Comparison of ENCODE assay signal across 21 cellular contexts in the genomic region with DNA sequence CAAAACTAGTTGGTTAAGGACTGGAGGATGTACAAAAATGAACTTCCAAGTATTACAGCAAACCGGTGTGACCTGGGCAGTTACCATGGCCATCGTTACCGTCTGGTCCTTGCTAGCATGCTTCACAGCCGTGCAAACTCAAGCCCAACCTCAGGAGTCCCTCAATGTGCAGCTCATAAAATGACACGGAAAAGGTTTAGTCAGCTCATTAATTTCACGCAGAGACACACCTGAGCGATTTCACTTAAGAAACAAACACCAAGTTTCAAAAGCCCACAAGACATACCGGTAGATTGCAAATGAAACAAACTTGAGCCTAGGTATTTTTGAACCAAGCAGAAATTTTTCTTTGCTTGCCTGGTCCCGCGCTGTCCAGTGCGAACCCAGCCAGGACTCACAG.
DNase-seq lines count a peak whose midpoint lies in the region; ATAC-seq, FAIRE-seq and TF ChIP-seq lines count a peak whose summit lies in the region.
"Had no signal": no experiment of that assay in that cellular context is flagged by ENCODE, and none has a peak within 500 bp of the region (broad histone marks: within the 10 kb centered on the region; RNA-seq: fewer than 3 reads in every experiment).

No MANE protein-coding gene starts in this region.

- no peak overlapping the region for H3K4me3 Mint-ChIP-seq in WTC11
- peak overlapping the region; percentile 42 for H3K4me3 Mint-ChIP-seq in neural progenitor cell
- H3K4me3 Mint-ChIP-seq: B cell; CD4-positive, CD25-positive, alpha-beta regulatory T cell; CD8-positive, alpha-beta T cell; H9 had no signal

- no peak for ATAC-seq in WTC11
- ATAC-seq in K562: no peak
- ATAC-seq in GM21576 (IDR thresholded peaks at IDR 0.05; ENCODE audit: unreplicated experiment): no peak
- ATAC-seq in HG02938 (IDR thresholded peaks at IDR 0.05; ENCODE audit: unreplicated experiment): no peak
- ATAC-seq: CD8-positive, alpha-beta T cell; HCT116 had no signal

- WGBS in K562 (ENCODE audit: insufficient coverage, low coverage, missing lambda C conversion rate): 3% methylated on average over 8 of the region's 11 CpGs

- no TSS peak for BruUV-seq in K562 (replicated peaks; lab: Mats Ljungman, UMichigan)

- no peak for TF ChIP-seq CTCF in WTC11 (IDR thresholded peaks at IDR 0.05)
- TF ChIP-seq CTCF in K562 (IDR thresholded peaks at IDR 0.05 in 2 of 3, conservative IDR thresholded peaks at IDR 0.05 in 1 of 3; ENCODE audit: insufficient read depth in 2 of 3, low read depth in 1 of 3, low read length in 3 of 3): no peak
- no peak for TF ChIP-seq CTCF in neural progenitor cell (IDR thresholded peaks at IDR 0.05)

- DNase-seq in WTC11 (ENCODE audit: low spot score) (no peak), K562 (ENCODE audit: extremely low read depth in 1 of 4, low spot score in 3 of 4) (no peak), islet precursor cell (peak; percentile 32), neural progenitor cell (ENCODE audit: low spot score) (no peak), ACHN (no peak), NCI-H1092 (lab: John Stamatoyannopoulos, UW) (no peak)
- DNase-seq: Caco-2; CD4-positive, CD25-positive, alpha-beta regulatory T cell; CD8-positive, alpha-beta T cell; DMS153; DND-41; GM23248; H9 had no signal

- no peaks in the 10 kb centered on the region for H3K9me3 Mint-ChIP-seq in WTC11
- no peaks in the 10 kb centered on the region for H3K9me3 Mint-ChIP-seq in neural progenitor cell
- H3K9me3 Mint-ChIP-seq: CD8-positive, alpha-beta T cell; H9 had no signal

- no peak overlapping the region for H2AFZ ChIP-seq in K562 (ENCODE audit: low read depth, low read length)
- no peak overlapping the region for H2AFZ ChIP-seq in neural progenitor cell (replicated peaks)
- H2AFZ ChIP-seq: GM23248 had no signal

- H3K27me3 Mint-ChIP-seq in WTC11 (ENCODE audit: low read depth) (no peaks in the 10 kb centered on the region), neural progenitor cell (ENCODE audit: insufficient read depth, low read depth) (peaks cover 4% of the 10 kb centered on the region)

- no peak overlapping the region for H3K9ac ChIP-seq in K562 (ENCODE audit: insufficient read depth in 1 of 2, low read depth in 2 of 2, low read length in 2 of 2)
- H3K9ac ChIP-seq in neural progenitor cell: no peak overlapping the region
- H3K9ac ChIP-seq: BLaER1, GM23248 had no signal

- no peaks in the 10 kb centered on the region for H3K79me2 ChIP-seq in K562 (ENCODE audit: control insufficient read depth, insufficient read depth, low read length)
- no peaks in the 10 kb centered on the region for H3K79me2 ChIP-seq in neural progenitor cell (ENCODE audit: low read depth)

- H3K27me3 ChIP-seq in K562 (ENCODE audit: control insufficient read depth in 2 of 2, insufficient read depth in 2 of 2, low read length in 2 of 2): peaks cover 22 to 50% of the 10 kb centered on the region in 2 experiments; a peak in 4 of 5 replicates
- no peaks in the 10 kb centered on the region for H3K27me3 ChIP-seq in neural progenitor cell
- H3K27me3 ChIP-seq: BLaER1 had no signal

- no peak overlapping the region for H3K4me2 ChIP-seq in K562 (ENCODE audit: insufficient read depth, low read length)
- no peak overlapping the region for H3K4me2 ChIP-seq in neural progenitor cell
- H3K4me2 ChIP-seq: BLaER1 had no signal

- no peak overlapping the region for H3K27ac ChIP-seq in K562 (ENCODE audit: extremely low read depth, low read depth, low read length)
- H3K27ac ChIP-seq in neural progenitor cell: no peak overlapping the region
- H3K27ac ChIP-seq: BLaER1, C4-2B, GM23248 had no signal

- peaks cover 3% of the 10 kb centered on the region for H3K9me1 ChIP-seq in K562 (ENCODE audit: control insufficient read depth, insufficient read depth, low read length)

- H3K27ac Mint-ChIP-seq in WTC11 (peak overlapping the region; percentile 43; the same call in 1 of the 2 replicates), neural progenitor cell (no peak overlapping the region)
- H3K27ac Mint-ChIP-seq: B cell; CD4-positive, CD25-positive, alpha-beta regulatory T cell; CD8-positive, alpha-beta T cell had no signal

- H3K4me1 Mint-ChIP-seq in WTC11: 0 out of 2 replicates have a peak, but pooled peaks cover 4% of the 10 kb centered on the region
- H3K4me1 Mint-ChIP-seq in neural progenitor cell: peaks cover 12% of the 10 kb centered on the region
- H3K4me1 Mint-ChIP-seq: B cell had no signal

- POLR2A ChIA-PET in WTC11 (lab: Charles Lee) (no interaction called here), K562 (lab: Yijun Ruan, JAX) (no interaction called here)

- H4K20me1 ChIP-seq in K562 (replicated peaks; ENCODE audit: control insufficient read depth, insufficient read depth, low read length): no peaks in the 10 kb centered on the region
- no peaks in the 10 kb centered on the region for H4K20me1 ChIP-seq in neural progenitor cell (ENCODE audit: low read depth)
- H4K20me1 ChIP-seq: BLaER1 had no signal

- H3K36me3 ChIP-seq in K562 (ENCODE audit: control insufficient read depth, insufficient read depth, low read length): no peaks in the 10 kb centered on the region
- H3K36me3 ChIP-seq in neural progenitor cell: no peaks in the 10 kb centered on the region
- H3K36me3 ChIP-seq: BLaER1 had no signal

- TF ChIP-seq RAD21 in K562 (CRISPR knock-in tag; conservative IDR thresholded peaks at IDR 0.05 in 1 of 2, IDR thresholded peaks at IDR 0.05 in 1 of 2): no peak

- no peak for TF ChIP-seq POLR2A in K562 (conservative IDR thresholded peaks at IDR 0.05)

- H3K36me3 Mint-ChIP-seq in WTC11: no peaks in the 10 kb centered on the region
- peaks cover 4% of the 10 kb centered on the region for H3K36me3 Mint-ChIP-seq in neural progenitor cell
- H3K36me3 Mint-ChIP-seq: CD4-positive, CD25-positive, alpha-beta regulatory T cell; CD8-positive, alpha-beta T cell had no signal

- in situ Hi-C loops in K562 (cut with MboI) (no loop called here), ACHN (cut with HindIII; ENCODE audit: low pct_ligation_motif_present, low pct_unique_long_range_greater_than_20kb, low sequenced_read_pairs) (no loop called here)

- no peak for TF ChIP-seq EP300 in K562 (IDR thresholded peaks at IDR 0.05; ENCODE audit: low read length)

- intact Hi-C loops in K562 (cut with micrococcal nuclease): no loop called here

- H3K9me3 ChIP-seq in K562 (replicated peaks; ENCODE audit: control insufficient read depth, insufficient read depth, low read depth, low read length): no peaks in the 10 kb centered on the region
- no peaks in the 10 kb centered on the region for H3K9me3 ChIP-seq in neural progenitor cell (ENCODE audit: low read depth)
- H3K9me3 ChIP-seq: BLaER1, Caco-2 had no signal

- H3F3A ChIP-seq in neural progenitor cell (ENCODE audit: low read depth): no peaks in the 10 kb centered on the region

- peak; percentile 11 for FAIRE-seq in K562 (lab: Jason Lieb, UNC)
- FAIRE-seq: G401.6, GM12892 had no signal

- CTCF ChIA-PET in WTC11 (lab: Charles Lee) (interaction anchor here (0.9 kb wide), 1 partner anchor 231 kb away, joined by 3 read pairs; no protein-coding TSS in a partner anchor), K562 (lab: Yijun Ruan, JAX; ENCODE audit: low intra/inter-chr PET ratio) (no interaction called here)

- no peak overlapping the region for H3K4me3 ChIP-seq in K562
- no peak overlapping the region for H3K4me3 ChIP-seq in neural progenitor cell
- H3K4me3 ChIP-seq: BLaER1, GM23248 had no signal

- H3K4me1 ChIP-seq in K562 (replicated peaks in 1 of 2; ENCODE audit: control insufficient read depth in 2 of 2, insufficient read depth in 2 of 2, low read length in 2 of 2) (peaks cover 0 to 3% of the 10 kb centered on the region in 2 experiments; a peak in 1 of 5 replicates), neural progenitor cell (peaks cover 7% of the 10 kb centered on the region)
- H3K4me1 ChIP-seq: Caco-2 had no signal

TF ChIP-seq in WTC11, 78 proteins besides CTCF, POLR2A, EP300 and RAD21:
- TF ChIP-seq, protein P1, sequence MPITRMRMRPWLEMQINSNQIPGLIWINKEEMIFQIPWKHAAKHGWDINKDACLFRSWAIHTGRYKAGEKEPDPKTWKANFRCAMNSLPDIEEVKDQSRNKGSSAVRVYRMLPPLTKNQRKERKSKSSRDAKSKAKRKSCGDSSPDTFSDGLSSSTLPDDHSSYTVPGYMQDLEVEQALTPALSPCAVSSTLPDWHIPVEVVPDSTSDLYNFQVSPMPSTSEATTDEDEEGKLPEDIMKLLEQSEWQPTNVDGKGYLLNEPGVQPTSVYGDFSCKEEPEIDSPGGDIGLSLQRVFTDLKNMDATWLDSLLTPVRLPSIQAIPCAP (CRISPR knock-in tag; IDR thresholded peaks at IDR 0.05): no peak
- no peak for TF ChIP-seq NFE2L1 (CRISPR knock-in tag; IDR thresholded peaks at IDR 0.05)
- TF ChIP-seq NR2C2 (CRISPR knock-in tag; IDR thresholded peaks at IDR 0.05): no peak
- no peak for TF ChIP-seq CREB1 (CRISPR knock-in tag; IDR thresholded peaks at IDR 0.05)
- no peak for TF ChIP-seq ELF4 (CRISPR knock-in tag; IDR thresholded peaks at IDR 0.05; ENCODE audit: low read depth)
- TF ChIP-seq ZBTB21 (CRISPR knock-in tag; IDR thresholded peaks at IDR 0.05; ENCODE audit: borderline replicate concordance): no peak

TF ChIP-seq in K562, 482 proteins besides CTCF, POLR2A, EP300 and RAD21:
- TF ChIP-seq, protein P2, sequence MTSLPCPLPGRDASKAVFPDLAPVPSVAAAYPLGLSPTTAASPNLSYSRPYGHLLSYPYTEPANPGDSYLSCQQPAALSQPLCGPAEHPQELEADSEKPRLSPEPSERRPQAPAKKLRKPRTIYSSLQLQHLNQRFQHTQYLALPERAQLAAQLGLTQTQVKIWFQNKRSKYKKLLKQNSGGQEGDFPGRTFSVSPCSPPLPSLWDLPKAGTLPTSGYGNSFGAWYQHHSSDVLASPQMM (CRISPR knock-in tag; IDR thresholded peaks at IDR 0.05): no peak
- TF ChIP-seq, protein P3, sequence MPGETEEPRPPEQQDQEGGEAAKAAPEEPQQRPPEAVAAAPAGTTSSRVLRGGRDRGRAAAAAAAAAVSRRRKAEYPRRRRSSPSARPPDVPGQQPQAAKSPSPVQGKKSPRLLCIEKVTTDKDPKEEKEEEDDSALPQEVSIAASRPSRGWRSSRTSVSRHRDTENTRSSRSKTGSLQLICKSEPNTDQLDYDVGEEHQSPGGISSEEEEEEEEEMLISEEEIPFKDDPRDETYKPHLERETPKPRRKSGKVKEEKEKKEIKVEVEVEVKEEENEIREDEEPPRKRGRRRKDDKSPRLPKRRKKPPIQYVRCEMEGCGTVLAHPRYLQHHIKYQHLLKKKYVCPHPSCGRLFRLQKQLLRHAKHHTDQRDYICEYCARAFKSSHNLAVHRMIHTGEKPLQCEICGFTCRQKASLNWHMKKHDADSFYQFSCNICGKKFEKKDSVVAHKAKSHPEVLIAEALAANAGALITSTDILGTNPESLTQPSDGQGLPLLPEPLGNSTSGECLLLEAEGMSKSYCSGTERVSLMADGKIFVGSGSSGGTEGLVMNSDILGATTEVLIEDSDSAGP (CRISPR knock-in tag; IDR thresholded peaks at IDR 0.05): no peak
- TF ChIP-seq ETV6 (IDR thresholded peaks at IDR 0.05; ENCODE audit: borderline replicate concordance in 1 of 2, low read depth in 2 of 2, low read length in 1 of 2): no peak
- TF ChIP-seq ETV6 (CRISPR knock-in tag; IDR thresholded peaks at IDR 0.05; ENCODE audit: borderline replicate concordance): no peak
- TF ChIP-seq ILK (tag; IDR thresholded peaks at IDR 0.05; ENCODE audit: borderline replicate concordance, low read depth): no peak
